ENCODE assay signal across 8 cellular contexts in the genomic region with DNA sequence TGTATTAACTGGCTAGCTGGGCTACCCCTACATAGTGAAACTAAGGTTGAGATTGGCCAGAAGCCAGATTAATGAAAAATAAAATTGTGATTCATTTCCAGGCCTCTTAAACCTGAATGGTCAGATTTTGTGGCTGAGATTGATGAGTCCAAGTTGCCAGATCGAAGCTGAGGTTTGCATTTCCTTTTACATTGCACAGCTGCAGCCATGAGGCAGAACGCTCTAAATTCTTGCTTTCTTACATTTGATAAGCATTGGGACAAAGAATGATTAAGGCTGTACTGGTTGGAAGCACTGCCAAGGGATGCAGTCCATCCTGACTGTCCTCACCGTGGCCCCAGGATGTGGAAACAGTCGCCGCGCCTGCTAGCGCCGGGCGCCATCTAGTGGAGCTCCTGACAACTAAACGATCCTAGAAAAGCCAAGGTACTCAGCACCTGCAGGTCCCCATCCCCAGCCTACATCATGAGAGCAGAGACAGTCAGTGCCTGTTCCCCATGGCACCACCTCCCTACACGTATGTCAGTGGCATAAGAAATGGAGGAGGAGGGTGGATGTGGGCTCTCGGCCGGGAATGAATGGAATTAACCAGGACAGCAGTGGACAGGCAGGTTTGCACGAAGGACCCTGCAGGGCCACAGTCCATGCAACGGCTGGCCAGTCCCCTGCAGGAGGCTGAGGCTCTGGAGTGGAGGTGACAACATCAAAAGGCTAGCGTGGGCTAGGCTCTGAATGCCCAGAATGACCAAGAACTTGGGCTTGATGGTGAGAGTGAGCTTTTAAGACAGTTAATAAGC. TPM values are rescaled to one million over a fixed set of nuclear protein-coding genes. Genes with fewer than 3 reads are reported as not detected.
A peak's percentile ranks its signal among the peaks of the same experiment; 100 is the strongest.
DNase-seq lines count a peak whose midpoint lies in the region; ATAC-seq and TF ChIP-seq lines count a peak whose summit lies in the region.

No MANE protein-coding gene starts in this region.

- no peak for ATAC-seq in GM21526 (IDR thresholded peaks at IDR 0.05; ENCODE audit: low FRiP score, unreplicated experiment)

- in situ Hi-C loops in SK-MEL-5 (cut with HindIII; ENCODE audit: low pct_unique_long_range_greater_than_20kb, low sequenced_read_pairs): no loop called here

- H3K9me3 ChIP-seq in MG63 (no peaks in the 10 kb centered on the region), uterus (no peaks in the 10 kb centered on the region)

- no peak overlapping the region for H3K27ac ChIP-seq in uterus

- peak; percentile 82 for DNase-seq in GM03348 (ENCODE audit: low spot score)
- DNase-seq in MG63: peak; percentile 50
- DNase-seq in SK-MEL-5 (ENCODE audit: low read depth, low spot score): peak; percentile 83
- peak; percentile 34 for DNase-seq in activated gamma-delta T cell treated with anti-CD3 and anti-CD28 coated beads, Interleukin-2, amount 50 U/mL, for 16 hours (ENCODE audit: low read depth)
- peak; percentile 48 for DNase-seq in germinal center (ENCODE audit: low spot score)
- DNase-seq in pons (ENCODE audit: low spot score): peak; percentile 81
- peak; percentile 79 for DNase-seq in uterus

- no peaks in the 10 kb centered on the region for H3K4me1 ChIP-seq in uterus

- TF ChIP-seq POLR2A in uterus (IDR thresholded peaks at IDR 0.05): no peak

- intact Hi-C loops in uterus (cut with DNase I; ENCODE audit: low total_unique reads): loop anchor here (5.0 kb wide), 1 partner anchor 455 kb away; no protein-coding TSS in a partner anchor

- H3K27me3 ChIP-seq in MG63 (no peaks in the 10 kb centered on the region), uterus (no peaks in the 10 kb centered on the region)

- TF ChIP-seq CTCF in uterus (IDR thresholded peaks at IDR 0.05): peak; percentile 78 to 90 (median 86)

- no peak overlapping the region for H3K4me3 ChIP-seq in MG63
- no peak overlapping the region for H3K4me3 ChIP-seq in uterus

- peaks cover 59% of the 10 kb centered on the region for H3K36me3 ChIP-seq in MG63
- no peaks in the 10 kb centered on the region for H3K36me3 ChIP-seq in uterus

RNA-seq across cellular contexts. Expression of gene PXDC1, which starts 19.0 kb away (rescaled TPM):
- 67.9 and 71.9 TPM in 2 replicates for total RNA-seq in MG63 (2014; rRNA removed; shearing (Covaris generic); ENCODE audit: low replicate concordance)
- total RNA-seq in SK-MEL-5 (2014; rRNA removed; shearing (Covaris generic)): 53.5 and 59.0 TPM in 2 replicates
- 102 and 111 TPM in 2 replicates for polyA plus RNA-seq in SK-MEL-5 (2015; cell fraction: cytosol; rRNA removed)
- polyA plus RNA-seq in SK-MEL-5 (2015; cell fraction: nucleus; rRNA removed): 68.5 and 75.2 TPM in 2 replicates
- 10 to 100 TPM; 15.6 to 42.4 (median 31.0) TPM for total RNA-seq in uterus
